ENCODE assay signal across 32 cellular contexts in the genomic region with DNA sequence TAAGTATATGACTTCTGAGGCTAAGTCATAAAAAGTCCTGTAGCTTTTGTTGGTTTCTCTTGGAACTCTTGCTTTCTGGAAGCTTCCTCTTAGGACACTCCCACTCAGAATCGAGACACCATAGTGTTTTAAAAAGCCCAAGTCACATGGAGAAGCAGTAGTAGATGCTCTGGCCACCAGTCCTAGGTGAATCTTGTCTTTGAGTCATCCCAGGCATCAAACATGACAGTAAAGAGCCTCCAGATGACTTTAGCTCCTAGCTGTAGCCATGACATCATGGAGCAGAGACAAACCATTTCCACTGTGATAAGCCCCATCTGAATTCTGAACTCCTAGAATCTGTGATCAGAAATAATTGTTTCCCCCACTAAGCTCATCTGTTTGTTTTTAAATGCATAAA. TPM values are rescaled to one million over a fixed set of nuclear protein-coding genes. Genes with fewer than 3 reads are reported as not detected.
"Had no signal": no experiment of that assay in that cellular context is flagged by ENCODE, and none has a peak within 500 bp of the region (broad histone marks: within the 10 kb centered on the region; RNA-seq: fewer than 3 reads in every experiment).

No MANE protein-coding gene starts in this region.

- H3K27me3 Mint-ChIP-seq: progenitor cell of endocrine pancreas; stimulated activated memory B cell treated with anti-CD40 and anti-IgM and Interleukin-4, amounts not matched to agents 10 μg/mL and 1 μg/mL and 100 μg/mL, for 72 hours; stimulated activated naive CD8-positive, alpha-beta T cell treated with anti-CD3 and anti-CD28 coated beads, Interleukin-15, amount 100 ng/mL, for 72 hours had no signal

- H3K4me1 ChIP-seq: parathyroid adenoma, psoas muscle, sigmoid colon, suprapubic skin, testis, tibial artery, transverse colon, upper lobe of right lung, uterus had no signal

- H3K27me3 ChIP-seq: neural progenitor cell, ovary, right lobe of liver, sigmoid colon, suprapubic skin, testis, tibial artery, transverse colon, upper lobe of right lung, uterus had no signal

- DNase-seq: natural killer cell; occipital lobe; ovary; posterior cingulate gyrus; psoas muscle; right cardiac atrium; right lobe of liver; sigmoid colon; small intestine; stimulated activated CD4-positive, alpha-beta T cell treated with anti-CD3 and anti-CD28 coated beads, Interleukin-15, amount 100 ng/mL, for 24 hours; stimulated activated CD4-positive, alpha-beta T cell treated with anti-CD3 and anti-CD28 coated beads, Interleukin-2, amount 100 ng/mL, for 24 hours; stimulated activated CD4-positive, alpha-beta T cell treated with anti-CD3 and anti-CD28 coated beads, Interleukin-2, amount 100 ng/mL, for 48 hours; stimulated activated CD4-positive, alpha-beta T cell treated with anti-CD3 and anti-CD28 coated beads, Interleukin-4, amount 100 ng/mL, for 24 hours; stimulated activated naive CD4-positive, alpha-beta T cell; stimulated activated naive CD8-positive, alpha-beta T cell treated with anti-CD3 and anti-CD28 coated beads, Interleukin-15, amount 100 ng/mL, for 72 hours; stimulated activated naive CD8-positive, alpha-beta T cell treated with anti-CD3 and anti-CD28 coated beads, Interleukin-15, Interleukin-2, amounts not matched to agents 100 U/mL and 50 U/mL, for 24 hours; substantia nigra; testis; tibial artery; transverse colon; upper lobe of right lung; uterus had no signal

- H3K9me3 ChIP-seq: ovary, psoas muscle, right lobe of liver, sigmoid colon, suprapubic skin, testis, tibial artery, transverse colon, upper lobe of right lung, uterus had no signal

- H3K9me3 Mint-ChIP-seq: natural killer cell; nephron; neural progenitor cell; stimulated activated memory B cell treated with anti-CD40 and anti-IgM and Interleukin-4, amounts not matched to agents 10 μg/mL and 1 μg/mL and 100 μg/mL, for 72 hours; stimulated activated naive CD8-positive, alpha-beta T cell treated with anti-CD3 and anti-CD28 coated beads, Interleukin-15, amount 100 ng/mL, for 72 hours; type B pancreatic cell had no signal

- H3K27ac ChIP-seq: neural progenitor cell, ovary, parathyroid adenoma, psoas muscle, right lobe of liver, sigmoid colon, suprapubic skin, testis, tibial artery, transverse colon, upper lobe of right lung, uterus had no signal

- H3K4me3 Mint-ChIP-seq: natural killer cell; nephron; neural progenitor cell; stimulated activated memory B cell treated with anti-CD40 and anti-IgM and Interleukin-4, amounts not matched to agents 10 μg/mL and 1 μg/mL and 100 μg/mL, for 72 hours; stimulated activated naive CD8-positive, alpha-beta T cell treated with anti-CD3 and anti-CD28 coated beads, Interleukin-15, amount 100 ng/mL, for 72 hours; type B pancreatic cell had no signal

- H3K4me3 ChIP-seq: neural progenitor cell, ovary, psoas muscle, right lobe of liver, sigmoid colon, suprapubic skin, testis, tibial artery, transverse colon, upper lobe of right lung, uterus had no signal

- H3K4me1 Mint-ChIP-seq: natural killer cell; stimulated activated memory B cell treated with anti-CD40 and anti-IgM and Interleukin-4, amounts not matched to agents 10 μg/mL and 1 μg/mL and 100 μg/mL, for 72 hours; stimulated activated naive CD8-positive, alpha-beta T cell treated with anti-CD3 and anti-CD28 coated beads, Interleukin-15, amount 100 ng/mL, for 72 hours had no signal

- ATAC-seq: natural killer cell; psoas muscle; right cardiac atrium; right lobe of liver; stimulated activated memory B cell treated with anti-CD40 and anti-IgM and Interleukin-4, amounts not matched to agents 10 μg/mL and 1 μg/mL and 100 μg/mL, for 72 hours; stimulated activated naive CD8-positive, alpha-beta T cell treated with anti-CD3 and anti-CD28 coated beads, Interleukin-15, amount 100 ng/mL, for 72 hours; stimulated activated naive CD8-positive, alpha-beta T cell treated with anti-CD3 and anti-CD28 coated beads, Interleukin-15, Interleukin-2, amounts not matched to agents 100 U/mL and 50 U/mL, for 24 hours; upper lobe of right lung had no signal

- H3K36me3 ChIP-seq: neural progenitor cell, ovary, right lobe of liver, transverse colon, uterus had no signal

- H3K36me3 Mint-ChIP-seq: natural killer cell had no signal

- H3K27ac Mint-ChIP-seq: natural killer cell; nephron; neural progenitor cell; progenitor cell of endocrine pancreas; stimulated activated memory B cell treated with anti-CD40 and anti-IgM and Interleukin-4, amounts not matched to agents 10 μg/mL and 1 μg/mL and 100 μg/mL, for 72 hours; stimulated activated naive CD8-positive, alpha-beta T cell treated with anti-CD3 and anti-CD28 coated beads, Interleukin-15, amount 100 ng/mL, for 72 hours; type B pancreatic cell had no signal

RNA-seq across cellular contexts. Expression of gene ISL2, which starts 42.1 kb away (rescaled TPM):
- total RNA-seq: natural killer cell, occipital lobe, ovary, psoas muscle, right cardiac atrium, right lobe of liver, skeletal muscle tissue, upper lobe of right lung had no signal
- polyA plus RNA-seq: neural cell, ovary, psoas muscle, urinary bladder had no signal
